ENCODE assay signal across 8 cellular contexts in the genomic region with DNA sequence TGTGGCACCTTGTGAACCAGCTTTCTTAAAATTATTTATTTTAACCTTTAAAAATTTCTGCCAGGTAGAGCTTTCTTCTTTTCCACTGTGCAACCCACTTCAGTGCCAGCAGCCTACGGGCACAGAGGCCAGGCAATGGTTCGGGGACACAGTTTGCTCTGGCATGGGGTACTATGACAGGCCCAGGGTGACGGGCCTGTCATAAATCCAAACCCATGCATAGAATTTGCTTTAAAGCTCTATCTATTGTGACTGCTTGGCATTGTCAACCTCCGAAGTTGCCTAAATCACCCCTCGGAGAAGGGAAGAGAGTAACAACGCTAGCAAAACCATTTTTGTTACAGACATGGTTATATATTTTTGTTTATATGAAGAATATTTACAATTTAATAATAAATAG. TPM values are rescaled to one million over a fixed set of nuclear protein-coding genes. Genes with fewer than 3 reads are reported as not detected.
DNase-seq lines count a peak whose midpoint lies in the region; ATAC-seq, FAIRE-seq and TF ChIP-seq lines count a peak whose summit lies in the region.

No MANE protein-coding gene starts in this region.

- no peak overlapping the region for H2AFZ ChIP-seq in astrocyte (ENCODE audit: low read depth, low read length)

- H3K4me1 ChIP-seq in HUES48 (ENCODE audit: control insufficient read depth, insufficient read depth, low read length) (peaks cover 10% of the 10 kb centered on the region), astrocyte (ENCODE audit: insufficient read depth, low read length) (peaks cover 19% of the 10 kb centered on the region), mucosa of stomach (ENCODE audit: control insufficient read depth, insufficient read depth, low read length) (peaks cover 24% of the 10 kb centered on the region)

- no peaks in the 10 kb centered on the region for H3K9me3 Mint-ChIP-seq in astrocyte (ENCODE audit: unreplicated experiment)

- no peak for DNase-seq in AG10803 (ENCODE audit: low read depth)
- DNase-seq in astrocyte (ENCODE audit: low read depth) = no peak
- DNase-seq in NCI-H82 treated with DMSO at 0.1 percent for 48 hours (lab: John Stamatoyannopoulos, UW; ENCODE audit: unreplicated experiment) = no peak
- DNase-seq in GM19238 (ENCODE audit: insufficient read length, low spot score) = no peak
- DNase-seq in NCI-H2029 treated with DMSO at 0.1 percent for 48 hours (lab: John Stamatoyannopoulos, UW) = no peak

- peak overlapping the region; percentile 89 for H3K4me2 ChIP-seq in astrocyte (ENCODE audit: low read length)

- FAIRE-seq in astrocyte (lab: Jason Lieb, UNC) = no peak

- peak overlapping the region; percentile 91 for H3K4me3 Mint-ChIP-seq in astrocyte (ENCODE audit: unreplicated experiment)

- no peaks in the 10 kb centered on the region for H3K27me3 Mint-ChIP-seq in astrocyte (ENCODE audit: low read depth, unreplicated experiment)

- H3K36me3 ChIP-seq in HUES48 (ENCODE audit: control insufficient read depth, insufficient read depth, low read length) = peaks cover 32% of the 10 kb centered on the region
- H3K36me3 ChIP-seq in astrocyte (ENCODE audit: insufficient read depth, low read length) = peaks cover 32% of the 10 kb centered on the region
- peaks cover under 1% of the 10 kb centered on the region for H3K36me3 ChIP-seq in mucosa of stomach (ENCODE audit: control insufficient read depth, insufficient read depth, low read length)

- H3K27me3 ChIP-seq in HUES48 (ENCODE audit: control insufficient read depth, insufficient read depth, low read length) (peaks cover 23% of the 10 kb centered on the region), astrocyte (ENCODE audit: insufficient read depth, low read length) (no peaks in the 10 kb centered on the region), mucosa of stomach (ENCODE audit: control insufficient read depth, insufficient read depth, low read length) (no peaks in the 10 kb centered on the region)

- peaks cover 13% of the 10 kb centered on the region for H3K36me3 Mint-ChIP-seq in astrocyte (ENCODE audit: low read depth, unreplicated experiment)

- H3K27ac ChIP-seq in HUES48 (ENCODE audit: low read depth, low read length) = no peak overlapping the region
- H3K27ac ChIP-seq in astrocyte (ENCODE audit: low read depth, low read length) = peak overlapping the region; percentile 74

- no peak overlapping the region for H3K27ac Mint-ChIP-seq in astrocyte (ENCODE audit: unreplicated experiment)

- H3K9ac ChIP-seq in HUES48 (ENCODE audit: low read depth, low read length) (peak overlapping the region; percentile 83; the same call in 1 of the 2 replicates), astrocyte (ENCODE audit: low read length) (peak overlapping the region; percentile 86), mucosa of stomach (ENCODE audit: low read length) (peak overlapping the region; percentile 16)

- no peak for ATAC-seq in HG02588 (IDR thresholded peaks at IDR 0.05; ENCODE audit: unreplicated experiment)

- H3K4me3 ChIP-seq in AG10803 (ENCODE audit: low read length) = peak overlapping the region; percentile 58
- peak overlapping the region; percentile 63 for H3K4me3 ChIP-seq in HUES48 (ENCODE audit: low read depth, low read length)
- peak overlapping the region; percentile 84 for H3K4me3 ChIP-seq in astrocyte (ENCODE audit: insufficient read depth, low read depth, low read length)
- no peak overlapping the region for H3K4me3 ChIP-seq in mucosa of stomach (ENCODE audit: low read length)

- H3K79me2 ChIP-seq in astrocyte (ENCODE audit: insufficient read depth, low read length) = peaks cover 52% of the 10 kb centered on the region

- H3K4me1 Mint-ChIP-seq in astrocyte (ENCODE audit: low read depth, unreplicated experiment) = peaks cover 2% of the 10 kb centered on the region

- TF ChIP-seq CTCF in AG10803 (conservative IDR thresholded peaks at IDR 0.05; ENCODE audit: low read length) = no peak
- no peak for TF ChIP-seq CTCF in astrocyte (IDR thresholded peaks at IDR 0.05; ENCODE audit: insufficient read depth, low read depth, low read length)

- H3K9me3 ChIP-seq in HUES48 (ENCODE audit: control insufficient read depth, insufficient read depth, low read length) (no peaks in the 10 kb centered on the region), astrocyte (ENCODE audit: insufficient read depth, low read depth, low read length) (no peaks in the 10 kb centered on the region), mucosa of stomach (ENCODE audit: control insufficient read depth, low read length) (no peaks in the 10 kb centered on the region)

- H4K20me1 ChIP-seq in astrocyte (ENCODE audit: insufficient read depth, low read length) = peaks cover 53% of the 10 kb centered on the region

RNA-seq across cellular contexts. Expression of gene ODC1, which starts 1.5 kb away (rescaled TPM):
- total RNA-seq in astrocyte = 85.3 and 119 TPM in 2 replicates

Comparison
In these comparisons a context has a peak if more than half of its experiments do, and no peak if none do; other contexts are left out.
1. H3K9ac ChIP-seq: peak in every context shown above with its lines; median percentile 86 in astrocyte; 83 in HUES48; 16 in mucosa of stomach.